Comparison of ENCODE assay signal across 8 cellular contexts in the genomic region with DNA sequence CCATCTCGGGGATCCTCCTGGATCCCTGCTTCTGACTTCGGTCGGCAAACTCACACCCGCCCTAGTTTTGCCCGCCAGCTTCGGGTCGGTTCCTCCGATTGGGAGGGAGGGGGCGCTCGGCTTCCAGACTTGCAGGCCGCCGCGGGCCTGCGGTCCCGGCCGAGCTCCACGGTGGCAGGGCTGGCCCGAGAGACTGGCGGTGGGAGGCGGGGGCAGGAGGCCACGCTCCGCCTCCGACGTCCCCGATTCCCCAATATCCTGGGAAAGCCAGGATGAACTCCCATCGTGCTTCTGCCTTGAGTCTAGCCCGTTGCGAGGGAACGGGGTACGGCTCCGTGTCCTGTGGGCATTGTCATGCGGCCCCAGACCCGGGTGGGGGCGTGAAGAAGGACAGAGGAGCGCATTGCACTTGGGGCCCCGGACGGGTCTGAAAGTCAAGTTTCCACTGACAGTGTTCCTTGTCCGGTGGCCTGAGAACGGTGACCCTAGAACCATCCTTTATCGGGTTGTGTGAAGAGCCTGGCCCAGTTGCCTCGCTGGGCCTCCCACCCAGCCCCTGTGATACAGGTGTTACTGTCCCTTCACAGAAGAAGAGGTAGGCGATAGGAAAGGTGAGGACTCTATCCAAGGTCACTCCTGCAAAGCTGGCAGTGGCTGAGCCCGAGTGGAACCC. TPM values are rescaled to one million over a fixed set of nuclear protein-coding genes. Genes with fewer than 3 reads are reported as not detected.
DNase-seq lines count a peak whose midpoint lies in the region; ATAC-seq and TF ChIP-seq lines count a peak whose summit lies in the region.

No MANE protein-coding gene starts in this region.

- peaks cover 25% of the 10 kb centered on the region for H3K4me1 Mint-ChIP-seq in CD8-positive, alpha-beta T cell (ENCODE audit: low read depth)
- H3K4me1 Mint-ChIP-seq in GM23338, result peaks cover 26% of the 10 kb centered on the region
- H3K4me1 Mint-ChIP-seq in activated CD8-positive, alpha-beta memory T cell treated with anti-CD3 and anti-CD28 coated beads, Interleukin-2, amount 10 ng/mL, durations not matched to agents 7 days and 5 days, result peaks cover 15% of the 10 kb centered on the region
- peaks cover 9% of the 10 kb centered on the region for H3K4me1 Mint-ChIP-seq in endothelial cell (ENCODE audit: unreplicated experiment)

- H3K4me3 ChIP-seq in CD8-positive, alpha-beta T cell (ENCODE audit: low read depth, low read length), result no peak overlapping the region
- H3K4me3 ChIP-seq in GM23338, result peak overlapping the region; percentile 52; the same call in 1 of the 2 replicates
- no peak overlapping the region for H3K4me3 ChIP-seq in mesenchymal stem cell (ENCODE audit: insufficient read depth in 1 of 2, low read depth in 1 of 2, low read length in 2 of 2)

- peaks cover 56% of the 10 kb centered on the region for H3K27me3 Mint-ChIP-seq in CD8-positive, alpha-beta T cell (ENCODE audit: low read depth)
- peaks cover 63% of the 10 kb centered on the region for H3K27me3 Mint-ChIP-seq in GM23338 (ENCODE audit: insufficient read depth, low read depth, poor library complexity)
- H3K27me3 Mint-ChIP-seq in activated CD8-positive, alpha-beta memory T cell treated with anti-CD3 and anti-CD28 coated beads, Interleukin-2, amount 10 ng/mL, durations not matched to agents 7 days and 5 days, result peaks cover 64% of the 10 kb centered on the region
- H3K27me3 Mint-ChIP-seq in endothelial cell (ENCODE audit: unreplicated experiment), result peaks cover 13% of the 10 kb centered on the region

- H3K9me2 ChIP-seq in GM23338 (ENCODE audit: insufficient read depth), result no peaks in the 10 kb centered on the region

- H3K79me2 ChIP-seq in GM23338 (replicated peaks; ENCODE audit: insufficient read depth), result no peaks in the 10 kb centered on the region

- peak; percentile 44 for TF ChIP-seq CTCF in CD8-positive, alpha-beta T cell (IDR thresholded peaks at IDR 0.05)
- peak; percentile 73 to 95 for TF ChIP-seq CTCF in GM23338 (conservative IDR thresholded peaks at IDR 0.05; ENCODE audit: low read depth in 2 of 2)
- peak; percentile 84 for TF ChIP-seq CTCF in endothelial cell (IDR thresholded peaks at IDR 0.05; ENCODE audit: unreplicated experiment)

- H3K9ac ChIP-seq in mesenchymal stem cell (ENCODE audit: low read length), result no peak overlapping the region

- peaks cover 20% of the 10 kb centered on the region for H3K4me1 ChIP-seq in CD8-positive, alpha-beta T cell (ENCODE audit: insufficient read depth, low read length)
- H3K4me1 ChIP-seq in GM23338 (ENCODE audit: insufficient read depth) (peaks cover 18% of the 10 kb centered on the region), mesenchymal stem cell (ENCODE audit: control insufficient read depth, insufficient read depth, low read depth, low read length) (peaks cover 41% of the 10 kb centered on the region)

- no peaks in the 10 kb centered on the region for H3K79me1 ChIP-seq in mesenchymal stem cell (replicated peaks; ENCODE audit: low read length, poor library complexity, severe bottlenecking)

- no peak overlapping the region for H2BK5ac ChIP-seq in mesenchymal stem cell (ENCODE audit: low read depth, low read length, poor library complexity, severe bottlenecking)

- CTCF ChIA-PET in CD8-positive, alpha-beta T cell (lab: Charles Lee), result interaction anchor here (1.0 to 1.5 kb wide), 2 partner anchors 337 to 339 kb away, joined by 4 to 12 read pairs; no protein-coding TSS in a partner anchor
- CTCF ChIA-PET in activated CD8-positive, alpha-beta memory T cell treated with anti-CD3 and anti-CD28 coated beads, Interleukin-2, amount 10 ng/mL, durations not matched to agents 7 days and 5 days (lab: Charles Lee), result interaction anchor here (0.9 to 2.4 kb wide), 11 partner anchors 9 to 337 kb away, joined by 3 to 16 read pairs (median 4); no protein-coding TSS in a partner anchor

- H3K14ac ChIP-seq in mesenchymal stem cell (ENCODE audit: low read length in 2 of 2), result no peak overlapping the region

- peaks cover 28% of the 10 kb centered on the region for H3K27me3 ChIP-seq in CD8-positive, alpha-beta T cell (ENCODE audit: insufficient read depth, low read length)
- H3K27me3 ChIP-seq in GM23338 (ENCODE audit: insufficient read depth) (peaks cover 74% of the 10 kb centered on the region), mesenchymal stem cell (ENCODE audit: control insufficient read depth in 1 of 2, insufficient read depth in 1 of 2, low read length in 2 of 2) (peaks cover 75 to 77% of the 10 kb centered on the region in 2 experiments)

- no peak overlapping the region for H3K4ac ChIP-seq in mesenchymal stem cell (ENCODE audit: low read depth in 1 of 2, low read length in 2 of 2)

- no peaks in the 10 kb centered on the region for H3K9me3 ChIP-seq in CD8-positive, alpha-beta T cell (ENCODE audit: low read length)
- H3K9me3 ChIP-seq in mesenchymal stem cell (ENCODE audit: control insufficient read depth, low read length), result no peaks in the 10 kb centered on the region

- DNase-seq in CD8-positive, alpha-beta T cell, result peak; percentile 9 to 58 (median 43)
- DNase-seq in GM23338 (ENCODE audit: low spot score) (peak; percentile 95), NCI-H2227 (lab: John Stamatoyannopoulos, UW; ENCODE audit: unreplicated experiment) (peak; percentile 83), endothelial cell (ENCODE audit: low spot score) (peak; percentile 91), mesenchymal stem cell (peak; percentile 68)
- peak; percentile 64 for DNase-seq in activated CD8-positive, alpha-beta memory T cell treated with anti-CD3 and anti-CD28 coated beads, Interleukin-2, amount 10 ng/mL, durations not matched to agents 7 days and 5 days
- peak; percentile 13 for DNase-seq in stimulated activated CD8-positive, alpha-beta memory T cell treated with anti-CD3 and anti-CD28 coated beads, Interleukin-12 subunit alpha, Interleukin-12 subunit beta, amount 100 ng/mL, for 1 hour (ENCODE audit: low read depth)

- H2AK5ac ChIP-seq in mesenchymal stem cell (ENCODE audit: low read length, severe bottlenecking), result no peak overlapping the region

- H2AFZ ChIP-seq in GM23338, result no peak overlapping the region
- H2AFZ ChIP-seq in mesenchymal stem cell (ENCODE audit: low read depth, low read length), result no peak overlapping the region

- no peak overlapping the region for H2BK15ac ChIP-seq in mesenchymal stem cell (ENCODE audit: low read depth, poor library complexity, severe bottlenecking)

- WGBS in mesenchymal stem cell, result 9% methylated on average over 43 of the region's 43 CpGs

- no peak overlapping the region for H2BK12ac ChIP-seq in mesenchymal stem cell (ENCODE audit: low read length in 2 of 2)

- H3K4me2 ChIP-seq in GM23338 (peak overlapping the region; percentile 76), mesenchymal stem cell (ENCODE audit: low read length, poor library complexity, severe bottlenecking) (peak overlapping the region; percentile 37)

- ATAC-seq in CD8-positive, alpha-beta T cell, result peak; percentile 45
- peak; percentile 69 for ATAC-seq in GM23338
- peak; percentile 54 for ATAC-seq in activated CD8-positive, alpha-beta memory T cell treated with anti-CD3 and anti-CD28 coated beads, Interleukin-2, amount 10 ng/mL, durations not matched to agents 7 days and 5 days
- ATAC-seq in GM18873 (IDR thresholded peaks at IDR 0.05; ENCODE audit: low FRiP score, unreplicated experiment), result no peak

- H3K27ac Mint-ChIP-seq in CD8-positive, alpha-beta T cell, result no peak overlapping the region
- H3K27ac Mint-ChIP-seq in GM23338, result no peak overlapping the region
- H3K27ac Mint-ChIP-seq in activated CD8-positive, alpha-beta memory T cell treated with anti-CD3 and anti-CD28 coated beads, Interleukin-2, amount 10 ng/mL, durations not matched to agents 7 days and 5 days, result no peak overlapping the region
- H3K27ac Mint-ChIP-seq in endothelial cell (ENCODE audit: unreplicated experiment), result no peak overlapping the region

- no peaks in the 10 kb centered on the region for H3K36me3 Mint-ChIP-seq in CD8-positive, alpha-beta T cell
- H3K36me3 Mint-ChIP-seq in GM23338 (ENCODE audit: low read depth), result no peaks in the 10 kb centered on the region
- peaks cover 2% of the 10 kb centered on the region for H3K36me3 Mint-ChIP-seq in activated CD8-positive, alpha-beta memory T cell treated with anti-CD3 and anti-CD28 coated beads, Interleukin-2, amount 10 ng/mL, durations not matched to agents 7 days and 5 days
- peaks cover 4% of the 10 kb centered on the region for H3K36me3 Mint-ChIP-seq in endothelial cell (ENCODE audit: low read depth, unreplicated experiment)

- no peak overlapping the region for H3K18ac ChIP-seq in mesenchymal stem cell (ENCODE audit: low read depth in 1 of 2, low read length in 2 of 2)

- POLR2A ChIA-PET in CD8-positive, alpha-beta T cell (lab: Charles Lee), result no interaction called here

- peak overlapping the region; percentile 73 for H3K4me3 Mint-ChIP-seq in CD8-positive, alpha-beta T cell
- H3K4me3 Mint-ChIP-seq in GM23338 (peak overlapping the region; percentile 53), endothelial cell (ENCODE audit: unreplicated experiment) (no peak overlapping the region)
- H3K4me3 Mint-ChIP-seq in activated CD8-positive, alpha-beta memory T cell treated with anti-CD3 and anti-CD28 coated beads, Interleukin-2, amount 10 ng/mL, durations not matched to agents 7 days and 5 days, result no peak overlapping the region

- intact Hi-C loops in CD8-positive, alpha-beta T cell (cut with DNase I, micrococcal nuclease), result loop anchor here in 1 of 2 experiments (2.0 kb wide), 1 partner anchor 337 kb away; no protein-coding TSS in a partner anchor

- no peak overlapping the region for H4K91ac ChIP-seq in mesenchymal stem cell (ENCODE audit: low read length)

- H3K23ac ChIP-seq in mesenchymal stem cell (ENCODE audit: low read length in 2 of 2), result no peak overlapping the region

- no peak overlapping the region for H3K27ac ChIP-seq in CD8-positive, alpha-beta T cell (ENCODE audit: low read depth, low read length)
- no peak overlapping the region for H3K27ac ChIP-seq in GM23338 (ENCODE audit: low read depth)
- no peak overlapping the region for H3K27ac ChIP-seq in mesenchymal stem cell (ENCODE audit: low read length, poor library complexity, severe bottlenecking)

- no peak overlapping the region for H4K8ac ChIP-seq in mesenchymal stem cell (ENCODE audit: low read length)

- no peaks in the 10 kb centered on the region for H3K9me3 Mint-ChIP-seq in CD8-positive, alpha-beta T cell
- H3K9me3 Mint-ChIP-seq in GM23338 (no peaks in the 10 kb centered on the region; the same call in 2 of the 3 replicates), endothelial cell (ENCODE audit: unreplicated experiment) (no peaks in the 10 kb centered on the region)
- H3K9me3 Mint-ChIP-seq in activated CD8-positive, alpha-beta memory T cell treated with anti-CD3 and anti-CD28 coated beads, Interleukin-2, amount 10 ng/mL, durations not matched to agents 7 days and 5 days (ENCODE audit: low read depth), result no peaks in the 10 kb centered on the region

- H2BK120ac ChIP-seq in mesenchymal stem cell (ENCODE audit: low read depth, low read length), result no peak overlapping the region

- peaks cover 8% of the 10 kb centered on the region; the same call in 1 of the 2 replicates for H3F3A ChIP-seq in GM23338 (replicated peaks; ENCODE audit: low read depth)

- H4K20me1 ChIP-seq in GM23338 (replicated peaks; ENCODE audit: insufficient read depth), result 0 out of 2 replicates have a peak, but pooled peaks cover 8% of the 10 kb centered on the region

- no peaks in the 10 kb centered on the region for H3K36me3 ChIP-seq in CD8-positive, alpha-beta T cell (ENCODE audit: insufficient read depth, low read length)
- H3K36me3 ChIP-seq in GM23338 (ENCODE audit: insufficient read depth) (no peaks in the 10 kb centered on the region), mesenchymal stem cell (ENCODE audit: control insufficient read depth in 1 of 2, insufficient read depth in 2 of 2, low read depth in 1 of 2, low read length in 2 of 2) (no peaks in the 10 kb centered on the region)

RNA-seq across cellular contexts. Expression of a gene that starts 2.4 kb away (rescaled TPM):
- total RNA-seq in CD8-positive, alpha-beta T cell, result not detected
- 0.16 and 0.21 TPM in 2 replicates for total RNA-seq in GM23338 (2014; rRNA removed; shearing (Covaris generic))
- polyA plus RNA-seq in GM23338 (2016; fragmentation: Nextera tagmentation; extraction: Ambion mirVana), result 0.16 TPM in 1 of 2 replicates, not detected in the other
- not detected for total RNA-seq in activated CD8-positive, alpha-beta memory T cell treated with anti-CD3 and anti-CD28 coated beads, Interleukin-2, amount 10 ng/mL, durations not matched to agents 7 days and 5 days
- 4.7 TPM for total RNA-seq in endothelial cell (ENCODE audit: unreplicated experiment)
- polyA plus RNA-seq in mesenchymal stem cell (2013, experiment 1 of 2), result 0.01 TPM
- polyA plus RNA-seq in mesenchymal stem cell (2013, experiment 2 of 2), result 0.01 TPM

Comparison
In these comparisons a context has a peak if more than half of its experiments do, and no peak if none do; other contexts are left out.
1. DNase-seq: peak in every context shown above with its lines; median percentile 95 in GM23338; 91 in endothelial cell; 83 in NCI-H2227; 68 in mesenchymal stem cell; 64 in activated CD8-positive, alpha-beta memory T cell treated with anti-CD3 and anti-CD28 coated beads, Interleukin-2, amount 10 ng/mL, durations not matched to agents 7 days and 5 days; 43 in CD8-positive, alpha-beta T cell; 13 in stimulated activated CD8-positive, alpha-beta memory T cell treated with anti-CD3 and anti-CD28 coated beads, Interleukin-12 subunit alpha, Interleukin-12 subunit beta, amount 100 ng/mL, for 1 hour.
2. H3K4me3 Mint-ChIP-seq: peak in CD8-positive, alpha-beta T cell (single experiment) and GM23338 (single experiment); none in activated CD8-positive, alpha-beta memory T cell treated with anti-CD3 and anti-CD28 coated beads, Interleukin-2, amount 10 ng/mL, durations not matched to agents 7 days and 5 days (single experiment) and endothelial cell (single experiment).
3. Peak in every context shown above with its lines, with median percentiles within 50 percentile points of each other: CTCF ChIP-seq.